ENCODE assay signal across 13 cellular contexts in the genomic region with DNA sequence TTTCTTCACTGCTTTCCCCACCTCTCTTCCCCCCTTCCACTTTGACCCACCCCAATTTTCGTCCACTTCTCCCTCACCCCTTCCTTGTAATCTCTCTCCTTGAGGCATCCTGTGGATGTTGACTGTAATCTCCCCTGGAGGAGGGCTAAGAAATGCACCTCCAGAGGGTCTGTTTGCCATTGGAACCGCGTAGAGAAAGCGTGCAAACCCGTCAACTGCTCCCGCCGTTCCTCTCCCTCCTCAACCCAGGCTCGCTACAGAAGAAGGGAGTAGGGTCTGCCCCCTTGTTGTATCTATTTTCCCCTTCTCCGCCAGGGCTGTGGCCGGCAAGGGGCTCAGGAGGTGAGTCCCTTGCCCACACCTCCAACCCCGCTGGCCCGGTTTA. TPM values are rescaled to one million over a fixed set of nuclear protein-coding genes. Genes with fewer than 3 reads are reported as not detected.
DNase-seq lines count a peak whose midpoint lies in the region; ATAC-seq, FAIRE-seq and TF ChIP-seq lines count a peak whose summit lies in the region.
"Had no signal": no experiment of that assay in that cellular context is flagged by ENCODE, and none has a peak within 500 bp of the region (broad histone marks: within the 10 kb centered on the region; RNA-seq: fewer than 3 reads in every experiment).

No MANE protein-coding gene starts in this region.

- ATAC-seq in HepG2 (no peak), right lobe of liver (no peak), GM18505 (IDR thresholded peaks at IDR 0.05; ENCODE audit: unreplicated experiment) (no peak)

- H3K9me3 ChIP-seq in HepG2 (ENCODE audit: low read length): no peaks in the 10 kb centered on the region
- H3K9me3 ChIP-seq in right lobe of liver: no peaks in the 10 kb centered on the region

- intact Hi-C loops in HepG2 (cut with micrococcal nuclease; ENCODE audit: unreplicated experiment): loop anchor here (5.0 to 10.0 kb wide), 2 partner anchors 80 to 1182 kb away; no protein-coding TSS in a partner anchor
- intact Hi-C loops in right lobe of liver (cut with DNase I): no loop called here

- WGBS in HepG2 (ENCODE audit: low lambda C conversion rate): 17% methylated on average over 10 of the region's 12 CpGs
- 6% methylated on average over 8 of the region's 12 CpGs for WGBS in right lobe of liver (ENCODE audit: insufficient coverage, low coverage, low lambda C conversion rate, missing lambda C conversion rate)

- H3K79me2 ChIP-seq in HepG2 (ENCODE audit: insufficient read depth, low read length): no peaks in the 10 kb centered on the region

- H3K27me3 Mint-ChIP-seq in chondrocyte (ENCODE audit: low read depth): peaks cover 63% of the 10 kb centered on the region
- peaks cover 76% of the 10 kb centered on the region for H3K27me3 Mint-ChIP-seq in nephron progenitor cell (ENCODE audit: low read depth, poor library complexity)

- H3K4me2 ChIP-seq in HepG2 (ENCODE audit: low read depth, low read length): peak overlapping the region; percentile 86

- FAIRE-seq in HepG2 (lab: Jason Lieb, UNC): no peak

- no peak overlapping the region for H2AFZ ChIP-seq in HepG2 (ENCODE audit: low read length)

- no peak for DNase-seq in HepG2 (ENCODE audit: low spot score)
- DNase-seq in right lobe of liver: no peak
- peak; percentile 71 for DNase-seq in chondrocyte (ENCODE audit: low spot score)
- no peak for DNase-seq in nephron progenitor cell
- DNase-seq in activated T-cell treated with anti-CD3 and anti-CD28 coated beads for 4 hours: no peak
- no peak for DNase-seq in activated T-cell treated with anti-CD3 and anti-CD28 coated beads, Interleukin-2, amount 50 U/mL, for 1 hour
- DNase-seq in DMS153 (lab: John Stamatoyannopoulos, UW): no peak
- DNase-seq: NCI-H187 treated with DMSO at 0.1 percent for 48 hours; stimulated activated CD4-positive, alpha-beta T cell treated with anti-CD3 and anti-CD28 coated beads, Interleukin-4, amount 100 ng/mL, for 1 hour had no signal

- TF ChIP-seq CTCF in HepG2 (CRISPR knock-in tag; IDR thresholded peaks at IDR 0.05) (no peak), right lobe of liver (IDR thresholded peaks at IDR 0.05) (no peak), chondrocyte (IDR thresholded peaks at IDR 0.05) (no peak), nephron progenitor cell (IDR thresholded peaks at IDR 0.05) (no peak)

- H3K4me1 Mint-ChIP-seq in chondrocyte (ENCODE audit: low read depth): peaks cover 13% of the 10 kb centered on the region
- no peaks in the 10 kb centered on the region for H3K4me1 Mint-ChIP-seq in nephron progenitor cell
- H3K4me1 Mint-ChIP-seq: activated CD4-positive, alpha-beta T cell treated with anti-CD3 and anti-CD28 coated beads, Interleukin-2, amount 10 ng/mL, durations not matched to agents 7 days and 5 days had no signal

- H3K9me3 Mint-ChIP-seq in chondrocyte (ENCODE audit: low read depth): no peaks in the 10 kb centered on the region
- no peaks in the 10 kb centered on the region for H3K9me3 Mint-ChIP-seq in nephron progenitor cell
- H3K9me3 Mint-ChIP-seq: activated CD4-positive, alpha-beta T cell treated with anti-CD3 and anti-CD28 coated beads, Interleukin-2, amount 10 ng/mL, durations not matched to agents 7 days and 5 days had no signal

- H3K4me3 ChIP-seq in HepG2 (replicated peaks in 1 of 3; ENCODE audit: insufficient read depth in 1 of 3, low read depth in 2 of 3, low read length in 3 of 3) (peak overlapping the region in 1 of 3 experiments; percentile 67; a peak in 2 of 6 replicates), right lobe of liver (peak overlapping the region in 1 of 3 donors; percentile 37)

- in situ Hi-C loops in HepG2 (cut with HindIII; ENCODE audit: extremely low pct_ligation_motif_present, low pct_unique_long_range_greater_than_20kb): no loop called here

- no TSS peak for BruUV-seq in HepG2 (replicated peaks; lab: Mats Ljungman, UMichigan)

- TF ChIP-seq RAD21 in HepG2 (CRISPR knock-in tag; IDR thresholded peaks at IDR 0.05): no peak; the same call in 1 of the 2 replicates

- CTCF ChIA-PET in HepG2 (lab: Yijun Ruan, JAX; ENCODE audit: low intra/inter-chr PET ratio, low total read pairs): no interaction called here

- H3K27ac ChIP-seq in HepG2 (ENCODE audit: extremely low read length, insufficient read depth, low read length) (no peak overlapping the region), right lobe of liver (no peak overlapping the region)
- H3K27ac ChIP-seq: RWPE1 had no signal

- H3K27ac Mint-ChIP-seq in chondrocyte (ENCODE audit: unreplicated experiment): no peak overlapping the region
- H3K27ac Mint-ChIP-seq in nephron progenitor cell: no peak overlapping the region
- H3K27ac Mint-ChIP-seq: activated CD4-positive, alpha-beta T cell treated with anti-CD3 and anti-CD28 coated beads, Interleukin-2, amount 10 ng/mL, durations not matched to agents 7 days and 5 days had no signal

- H3K36me3 Mint-ChIP-seq in chondrocyte (ENCODE audit: low read depth) (no peaks in the 10 kb centered on the region), nephron progenitor cell (ENCODE audit: low read depth) (no peaks in the 10 kb centered on the region)

- no peaks in the 10 kb centered on the region for H3K27me3 ChIP-seq in HepG2 (ENCODE audit: control insufficient read depth in 1 of 2, insufficient read depth in 2 of 2, low read length in 2 of 2)
- no peaks in the 10 kb centered on the region for H3K27me3 ChIP-seq in right lobe of liver

- H3K9ac ChIP-seq in HepG2 (ENCODE audit: insufficient read depth, low read depth, low read length): no peak overlapping the region

- POLR2A ChIA-PET in HepG2 (lab: Yijun Ruan, JAX): no interaction called here

- TF ChIP-seq EP300 in HepG2 (IDR thresholded peaks at IDR 0.05; ENCODE audit: low read depth in 2 of 2, low read length in 2 of 2) (no peak), HepG2 (CRISPR knock-in tag; IDR thresholded peaks at IDR 0.05; ENCODE audit: borderline replicate concordance) (no peak)

- H4K20me1 ChIP-seq in HepG2 (ENCODE audit: insufficient read depth, low read length): no peaks in the 10 kb centered on the region

- H3K4me1 ChIP-seq in HepG2 (ENCODE audit: insufficient read depth, low read length) (peaks cover 21% of the 10 kb centered on the region), right lobe of liver (peaks cover 0 to 8% (median 0%) of the 10 kb centered on the region in 4 donors)

- TF ChIP-seq POLR2A in HepG2 (IDR thresholded peaks at IDR 0.05; ENCODE audit: insufficient read depth in 1 of 2, low read depth in 2 of 2, low read length in 2 of 2): no peak
- no peak for TF ChIP-seq POLR2A in right lobe of liver (IDR thresholded peaks at IDR 0.05)
- TF ChIP-seq POLR2A in GM18505 (IDR thresholded peaks at IDR 0.05; ENCODE audit: borderline replicate concordance, extremely low read depth, insufficient read depth, insufficient read length): no peak

- H3K36me3 ChIP-seq in HepG2 (replicated peaks in 1 of 2; ENCODE audit: control insufficient read depth in 1 of 2, insufficient read depth in 2 of 2, low read length in 2 of 2) (no peaks in the 10 kb centered on the region), right lobe of liver (no peaks in the 10 kb centered on the region)

- H3K4me3 Mint-ChIP-seq in chondrocyte (ENCODE audit: unreplicated experiment) (peak overlapping the region; percentile 61), nephron progenitor cell (peak overlapping the region; percentile 85)
- H3K4me3 Mint-ChIP-seq: activated CD4-positive, alpha-beta T cell treated with anti-CD3 and anti-CD28 coated beads, Interleukin-2, amount 10 ng/mL, durations not matched to agents 7 days and 5 days had no signal

TF ChIP-seq in HepG2, 621 proteins besides CTCF, POLR2A, EP300 and RAD21 (continues in another document):
- TF ChIP-seq, protein P1, sequence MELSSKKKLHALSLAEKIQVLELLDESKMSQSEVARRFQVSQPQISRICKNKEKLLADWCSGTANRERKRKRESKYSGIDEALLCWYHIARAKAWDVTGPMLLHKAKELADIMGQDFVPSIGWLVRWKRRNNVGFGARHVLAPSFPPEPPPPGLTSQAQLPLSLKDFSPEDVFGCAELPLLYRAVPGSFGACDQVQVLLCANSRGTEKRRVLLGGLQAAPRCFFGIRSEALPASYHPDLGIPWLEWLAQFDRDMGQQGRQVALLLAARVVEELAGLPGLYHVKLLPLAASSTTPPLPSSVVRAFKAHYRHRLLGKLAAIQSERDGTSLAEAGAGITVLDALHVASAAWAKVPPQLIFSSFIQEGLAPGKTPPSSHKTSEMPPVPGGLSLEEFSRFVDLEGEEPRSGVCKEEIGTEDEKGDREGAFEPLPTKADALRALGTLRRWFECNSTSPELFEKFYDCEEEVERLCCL (CRISPR knock-in tag; IDR thresholded peaks at IDR 0.05; ENCODE audit: borderline replicate concordance): no peak
- no peak for TF ChIP-seq ZFP36L2 (CRISPR knock-in tag; IDR thresholded peaks at IDR 0.05)

RNA-seq across cellular contexts. Expression of gene HTR1E, which starts 0.5 kb away (rescaled TPM):
- not detected in 2 replicates for total RNA-seq in HepG2 (2016; rRNA removed; fragmentation: Illumina TruSeq; extraction: Trizol)
- total RNA-seq in HepG2 (2016; cell fraction: cytosol; rRNA removed; fragmentation: Illumina TruSeq; extraction: Trizol; ENCODE audit: low read depth): not detected in 2 replicates
- total RNA-seq in HepG2 (2016; cell fraction: insoluble cytoplasmic fraction; rRNA removed; fragmentation: Illumina TruSeq; extraction: Trizol): not detected in 2 replicates
- total RNA-seq in HepG2 (2016; cell fraction: membrane; rRNA removed; fragmentation: Illumina TruSeq; extraction: Trizol): not detected in 2 replicates
- total RNA-seq in HepG2 (2016; cell fraction: nucleus; rRNA removed; fragmentation: Illumina TruSeq; extraction: Trizol): not detected in 2 replicates
- not detected in 2 replicates for polyA plus RNA-seq in HepG2 (2011; rRNA removed)
- not detected in 2 replicates for polyA plus RNA-seq in HepG2 (2011; cell fraction: cytosol; rRNA removed)
- not detected in 2 replicates for polyA plus RNA-seq in HepG2 (2011; cell fraction: nucleus; rRNA removed)
- not detected in 2 replicates for polyA plus RNA-seq in HepG2 (2012)
- polyA plus RNA-seq in HepG2 (2016; cell fraction: cytosol; fragmentation: Illumina TruSeq; extraction: Trizol; ENCODE audit: low read depth): not detected in 2 replicates
- polyA plus RNA-seq in HepG2 (2016; cell fraction: insoluble cytoplasmic fraction; fragmentation: Illumina TruSeq; extraction: Trizol; ENCODE audit: low read depth): not detected in 2 replicates
- not detected in 2 replicates for polyA plus RNA-seq in HepG2 (2016; cell fraction: membrane; fragmentation: Illumina TruSeq; extraction: Trizol; ENCODE audit: low read depth)
- not detected in 2 replicates for polyA plus RNA-seq in HepG2 (2016; cell fraction: nucleus; fragmentation: Illumina TruSeq; extraction: Trizol; ENCODE audit: insufficient read depth, low read depth)
- polyA minus RNA-seq in HepG2 (2011; rRNA and poly(A)+ RNA removed; ENCODE audit: low replicate concordance): not detected in 2 replicates
- not detected in 2 replicates for polyA minus RNA-seq in HepG2 (2011; cell fraction: cytosol; rRNA and poly(A)+ RNA removed)
- polyA minus RNA-seq in HepG2 (2011; cell fraction: nucleus; rRNA and poly(A)+ RNA removed): not detected in 2 replicates
- total RNA-seq in right lobe of liver: not detected
- not detected in 3 replicates for total RNA-seq in chondrocyte
- total RNA-seq: activated CD4-positive, alpha-beta T cell treated with anti-CD3 and anti-CD28 coated beads, Interleukin-2, amount 10 ng/mL, durations not matched to agents 7 days and 5 days; fibroblast of lung had no signal
- polyA plus RNA-seq: fibroblast of lung had no signal
